11 cellular contexts compared by ENCODE assay signal in genomic region chr14:77681196-77682157, GRCh38. TPM values are rescaled to one million over a fixed set of nuclear protein-coding genes. Genes with fewer than 3 reads are reported as not detected.
DNase-seq lines count a peak whose midpoint lies in the region; ATAC-seq, FAIRE-seq and TF ChIP-seq lines count a peak whose summit lies in the region.
"Had no signal": no experiment of that assay in that cellular context is flagged by ENCODE, and none has a peak within 500 bp of the region (broad histone marks: within the 10 kb centered on the region; RNA-seq: fewer than 3 reads in every experiment).

No MANE protein-coding gene starts in this region.

- H3K4me1 ChIP-seq in A549 (peaks cover 20% of the 10 kb centered on the region), astrocyte (ENCODE audit: insufficient read depth, low read length) (peaks cover 10% of the 10 kb centered on the region), keratinocyte (ENCODE audit: control insufficient read depth, extremely low read depth, insufficient read depth, low read length) (peaks cover 10% of the 10 kb centered on the region)

- H3K36me3 ChIP-seq in astrocyte (ENCODE audit: insufficient read depth, low read length): peaks cover 6% of the 10 kb centered on the region
- no peaks in the 10 kb centered on the region for H3K36me3 ChIP-seq in keratinocyte (ENCODE audit: control insufficient read depth in 2 of 2, extremely low read depth in 1 of 2, insufficient read depth in 2 of 2, low read length in 2 of 2)

- H3K9me1 ChIP-seq in keratinocyte (ENCODE audit: control insufficient read depth, extremely low read depth, insufficient read depth, low read length): no peaks in the 10 kb centered on the region

- TF ChIP-seq RAD21 in A549 (conservative IDR thresholded peaks at IDR 0.05 in 1 of 2, IDR thresholded peaks at IDR 0.05 in 1 of 2): no peak

- ATAC-seq in A549 (no peak), GM21723 (IDR thresholded peaks at IDR 0.05; ENCODE audit: unreplicated experiment) (no peak)
- ATAC-seq: activated CD4-positive, CD25-positive, alpha-beta regulatory T cell treated with anti-CD3 and anti-CD28 coated beads, Interleukin-2, amount 50 U/mL, for 24 hours had no signal

- TF ChIP-seq EP300 in A549 (IDR thresholded peaks at IDR 0.05): no peak

- H3K27ac Mint-ChIP-seq in astrocyte (ENCODE audit: unreplicated experiment): no peak overlapping the region
- H3K27ac Mint-ChIP-seq in Calu3 (ENCODE audit: unreplicated experiment): no peak overlapping the region
- H3K27ac Mint-ChIP-seq in activated CD4-positive, alpha-beta T cell treated with anti-CD3 and anti-CD28 coated beads, Interleukin-2, amount 10 ng/mL, durations not matched to agents 7 days and 5 days: no peak overlapping the region
- no peak overlapping the region for H3K27ac Mint-ChIP-seq in activated CD4-positive, alpha-beta T cell treated with anti-CD3 and anti-CD28 coated beads, Interleukin-2, amount 10 ng/mL, durations not matched to agents 24 days and 14 days
- H3K27ac Mint-ChIP-seq: CD4-positive, alpha-beta T cell; endodermal cell had no signal

- H2AFZ ChIP-seq in astrocyte (ENCODE audit: low read depth, low read length) (no peak overlapping the region), keratinocyte (ENCODE audit: control insufficient read depth, low read length) (no peak overlapping the region)

- no peaks in the 10 kb centered on the region for H3K9me3 Mint-ChIP-seq in astrocyte (ENCODE audit: unreplicated experiment)
- no peaks in the 10 kb centered on the region for H3K9me3 Mint-ChIP-seq in Calu3 (ENCODE audit: low read depth, unreplicated experiment)
- no peaks in the 10 kb centered on the region for H3K9me3 Mint-ChIP-seq in activated CD4-positive, alpha-beta T cell treated with anti-CD3 and anti-CD28 coated beads, Interleukin-2, amount 10 ng/mL, durations not matched to agents 7 days and 5 days
- H3K9me3 Mint-ChIP-seq in activated CD4-positive, alpha-beta T cell treated with anti-CD3 and anti-CD28 coated beads, Interleukin-2, amount 10 ng/mL, durations not matched to agents 24 days and 14 days: no peaks in the 10 kb centered on the region
- H3K9me3 Mint-ChIP-seq: CD4-positive, alpha-beta T cell; endodermal cell had no signal

- no peaks in the 10 kb centered on the region for H3K27me3 ChIP-seq in astrocyte (ENCODE audit: insufficient read depth, low read length)
- H3K27me3 ChIP-seq in keratinocyte (ENCODE audit: control insufficient read depth, extremely low read depth, insufficient read depth, low read length): no peaks in the 10 kb centered on the region

- H3K27ac ChIP-seq in A549: no peak overlapping the region; a peak in 1 of 6 replicates
- H3K27ac ChIP-seq in astrocyte (ENCODE audit: low read depth, low read length): no peak overlapping the region
- no peak overlapping the region for H3K27ac ChIP-seq in keratinocyte (ENCODE audit: control insufficient read depth, insufficient read depth, low read length)

- H3K36me3 Mint-ChIP-seq in astrocyte (ENCODE audit: low read depth, unreplicated experiment): peaks cover 4% of the 10 kb centered on the region
- H3K36me3 Mint-ChIP-seq in Calu3 (ENCODE audit: insufficient read depth, unreplicated experiment): peaks cover 21% of the 10 kb centered on the region
- H3K36me3 Mint-ChIP-seq in activated CD4-positive, alpha-beta T cell treated with anti-CD3 and anti-CD28 coated beads, Interleukin-2, amount 10 ng/mL, durations not matched to agents 7 days and 5 days (ENCODE audit: low read depth): peaks cover 12% of the 10 kb centered on the region
- peaks cover 18% of the 10 kb centered on the region for H3K36me3 Mint-ChIP-seq in activated CD4-positive, alpha-beta T cell treated with anti-CD3 and anti-CD28 coated beads, Interleukin-2, amount 10 ng/mL, durations not matched to agents 24 days and 14 days (ENCODE audit: low read depth)

- TF ChIP-seq CTCF in A549 (IDR thresholded peaks at IDR 0.05) (no peak), astrocyte (IDR thresholded peaks at IDR 0.05; ENCODE audit: insufficient read depth, low read depth, low read length) (no peak), keratinocyte (optimal IDR thresholded peaks at IDR 0.05 in 1 of 3, IDR thresholded peaks at IDR 0.05 in 1 of 3, conservative IDR thresholded peaks at IDR 0.05 in 1 of 3; ENCODE audit: extremely low read depth in 1 of 3, insufficient read depth in 2 of 3, low read length in 3 of 3) (no peak), Calu3 (IDR thresholded peaks at IDR 0.05; ENCODE audit: unreplicated experiment) (no peak)

- H3K9me3 ChIP-seq in A549 (no peaks in the 10 kb centered on the region), astrocyte (ENCODE audit: insufficient read depth, low read depth, low read length) (no peaks in the 10 kb centered on the region), keratinocyte (ENCODE audit: control insufficient read depth, low read depth, low read length) (no peaks in the 10 kb centered on the region)

- 71% methylated on average over 7 of the region's 7 CpGs for WGBS in A549 (ENCODE audit: missing lambda C conversion rate)

- intact Hi-C loops in Calu3 (cut with micrococcal nuclease; ENCODE audit: unreplicated experiment): no loop called here
- intact Hi-C loops in activated CD4-positive, alpha-beta T cell treated with anti-CD3 and anti-CD28 coated beads, Interleukin-2, amount 10 ng/mL, durations not matched to agents 24 days and 14 days (cut with micrococcal nuclease): no loop called here

- H3K79me2 ChIP-seq in astrocyte (ENCODE audit: insufficient read depth, low read length) (no peaks in the 10 kb centered on the region), keratinocyte (ENCODE audit: control insufficient read depth, insufficient read depth, low read length) (no peaks in the 10 kb centered on the region)

- dilution Hi-C loops in keratinocyte (cut with MboI; ENCODE audit: extremely low pct_ligation_motif_present, low sequenced_read_pairs): no loop called here

- peak overlapping the region; percentile 34 for H3K4me2 ChIP-seq in A549
- peak overlapping the region; percentile 16 for H3K4me2 ChIP-seq in astrocyte (ENCODE audit: low read length)
- no peak overlapping the region for H3K4me2 ChIP-seq in keratinocyte (ENCODE audit: control insufficient read depth, extremely low read depth, insufficient read depth, low read depth, low read length)

- TF ChIP-seq POLR2A in A549 (IDR thresholded peaks at IDR 0.05; ENCODE audit: low read length): no peak

- POLR2A ChIA-PET in A549 (lab: Yijun Ruan, JAX): no interaction called here
- POLR2A ChIA-PET in activated CD4-positive, alpha-beta T cell treated with anti-CD3 and anti-CD28 coated beads, Interleukin-2, amount 10 ng/mL, durations not matched to agents 7 days and 5 days (lab: Charles Lee): no interaction called here

- no peak overlapping the region for H3K4me3 ChIP-seq in A549
- H3K4me3 ChIP-seq in astrocyte (ENCODE audit: insufficient read depth, low read depth, low read length): no peak overlapping the region
- H3K4me3 ChIP-seq in keratinocyte (ENCODE audit: control insufficient read depth in 2 of 3, extremely low read depth in 1 of 3, insufficient read depth in 2 of 3, low read depth in 1 of 3, low read length in 3 of 3): no peak overlapping the region

- peaks cover 11% of the 10 kb centered on the region for H3K4me1 Mint-ChIP-seq in astrocyte (ENCODE audit: low read depth, unreplicated experiment)
- peaks cover 27% of the 10 kb centered on the region for H3K4me1 Mint-ChIP-seq in Calu3 (ENCODE audit: low read depth, unreplicated experiment)
- H3K4me1 Mint-ChIP-seq in activated CD4-positive, alpha-beta T cell treated with anti-CD3 and anti-CD28 coated beads, Interleukin-2, amount 10 ng/mL, durations not matched to agents 7 days and 5 days: peaks cover 2% of the 10 kb centered on the region
- peaks cover 3% of the 10 kb centered on the region for H3K4me1 Mint-ChIP-seq in activated CD4-positive, alpha-beta T cell treated with anti-CD3 and anti-CD28 coated beads, Interleukin-2, amount 10 ng/mL, durations not matched to agents 24 days and 14 days
- H3K4me1 Mint-ChIP-seq: endodermal cell had no signal

- H3K27me3 Mint-ChIP-seq in astrocyte (ENCODE audit: low read depth, unreplicated experiment) (no peaks in the 10 kb centered on the region), Calu3 (ENCODE audit: unreplicated experiment) (no peaks in the 10 kb centered on the region)
- H3K27me3 Mint-ChIP-seq in activated CD4-positive, alpha-beta T cell treated with anti-CD3 and anti-CD28 coated beads, Interleukin-2, amount 10 ng/mL, durations not matched to agents 7 days and 5 days: no peaks in the 10 kb centered on the region
- H3K27me3 Mint-ChIP-seq in activated CD4-positive, alpha-beta T cell treated with anti-CD3 and anti-CD28 coated beads, Interleukin-2, amount 10 ng/mL, durations not matched to agents 24 days and 14 days: no peaks in the 10 kb centered on the region
- H3K27me3 Mint-ChIP-seq: CD4-positive, alpha-beta T cell had no signal

- CTCF ChIA-PET in A549 (lab: Yijun Ruan, JAX) (interaction anchor here (1.0 to 1.7 kb wide), 4 partner anchors 12 to 77 kb away, joined by 3 to 5 read pairs (median 4); no protein-coding TSS in a partner anchor), Calu3 (lab: Charles Lee) (interaction anchor here (0.6 to 0.7 kb wide), 3 partner anchors 37 to 108 kb away, joined by 3 to 7 read pairs (median 3); no protein-coding TSS in a partner anchor)
- CTCF ChIA-PET in activated CD4-positive, alpha-beta T cell treated with anti-CD3 and anti-CD28 coated beads, Interleukin-2, amount 10 ng/mL, durations not matched to agents 7 days and 5 days (lab: Charles Lee): interaction anchor here (0.6 kb wide), 2 partner anchors 99 to 284 kb away, joined by 3 to 4 read pairs; no protein-coding TSS in a partner anchor

- H4K20me1 ChIP-seq in astrocyte (ENCODE audit: insufficient read depth, low read length): peaks cover 12% of the 10 kb centered on the region
- H4K20me1 ChIP-seq in keratinocyte (ENCODE audit: control insufficient read depth, extremely low read depth, insufficient read depth, low read length): peaks cover 3% of the 10 kb centered on the region

- FAIRE-seq in A549 (lab: Jason Lieb, UNC) (no peak), astrocyte (lab: Jason Lieb, UNC) (no peak), keratinocyte (lab: Jason Lieb, UNC) (peak; percentile 39)

- no TSS peak for BruUV-seq in Calu3 (replicated peaks; lab: Mats Ljungman, UMichigan)

- H3K9ac ChIP-seq in astrocyte (ENCODE audit: low read length) (no peak overlapping the region), keratinocyte (ENCODE audit: control insufficient read depth, extremely low read depth, insufficient read depth, low read length) (no peak overlapping the region)

- peak in 1 of 2 experiments; percentile 17 for DNase-seq in A549 (ENCODE audit: low read depth in 1 of 2, low spot score in 1 of 2)
- peak; percentile 14 for DNase-seq in HT1080 (ENCODE audit: low read depth)
- peak; percentile 19 for DNase-seq in astrocyte (ENCODE audit: low read depth)
- DNase-seq in keratinocyte (ENCODE audit: low read depth, low spot score): no peak
- DNase-seq in Calu3: no peak
- no peak for DNase-seq in activated CD4-positive, alpha-beta T cell treated with anti-CD3 and anti-CD28 coated beads, Interleukin-2, amount 10 ng/mL, durations not matched to agents 7 days and 5 days
- no peak for DNase-seq in activated CD4-positive, alpha-beta T cell treated with anti-CD3 and anti-CD28 coated beads, Interleukin-2, amount 10 ng/mL, durations not matched to agents 24 days and 14 days
- DNase-seq: CD4-positive, alpha-beta T cell; endodermal cell had no signal

- H3K4me3 Mint-ChIP-seq in astrocyte (ENCODE audit: unreplicated experiment) (no peak overlapping the region), Calu3 (ENCODE audit: low read depth, unreplicated experiment) (no peak overlapping the region)
- no peak overlapping the region for H3K4me3 Mint-ChIP-seq in activated CD4-positive, alpha-beta T cell treated with anti-CD3 and anti-CD28 coated beads, Interleukin-2, amount 10 ng/mL, durations not matched to agents 7 days and 5 days
- no peak overlapping the region for H3K4me3 Mint-ChIP-seq in activated CD4-positive, alpha-beta T cell treated with anti-CD3 and anti-CD28 coated beads, Interleukin-2, amount 10 ng/mL, durations not matched to agents 24 days and 14 days
- H3K4me3 Mint-ChIP-seq: CD4-positive, alpha-beta T cell; endodermal cell had no signal

RNA-seq across cellular contexts. Expression of gene ALKBH1, which starts 26.3 kb away (rescaled TPM):
- polyA plus RNA-seq in A549 (2011; rRNA removed): 24.1 and 24.5 TPM in 2 replicates
- 11.1 and 12.5 TPM in 2 replicates for polyA plus RNA-seq in A549 (2012; cell fraction: cytosol; rRNA removed)
- 7.8 and 9.7 TPM in 2 replicates for polyA plus RNA-seq in A549 (2012; cell fraction: nucleus; rRNA removed)
- 10.9 to 11.9 TPM (median 11.4 TPM) in 3 replicates for polyA plus RNA-seq in A549 (2017; fragmentation: RNase III; extraction: RNeasy Plus Mini Kit Qiagen cat#74134 plus additional on column Dnase treatment)
- polyA minus RNA-seq in A549 (2011; rRNA and poly(A)+ RNA removed): 20.5 and 22.2 TPM in 2 replicates
- 19.3 and 20.3 TPM in 2 replicates for total RNA-seq in HT1080 (2014; rRNA removed; shearing (Covaris generic))
- 16.3 and 18.6 TPM in 2 replicates for polyA plus RNA-seq in HT1080 (2015; cell fraction: cytosol; rRNA removed)
- polyA plus RNA-seq in HT1080 (2015; cell fraction: nucleus; rRNA removed): 15.7 and 16.0 TPM in 2 replicates
- total RNA-seq in astrocyte: 13.2 and 15.2 TPM in 2 replicates
- 11.2 to 13.0 TPM (median 11.8 TPM) in 3 replicates for polyA plus RNA-seq in keratinocyte
- 6.9 TPM for polyA plus RNA-seq in keratinocyte (2011; ENCODE audit: low read depth)
- 8.1 and 14.0 TPM in 2 replicates for polyA plus RNA-seq in keratinocyte (2011; cell fraction: cytosol; rRNA removed)
- polyA plus RNA-seq in keratinocyte (2011; cell fraction: nucleus; rRNA removed): 14.4 and 15.0 TPM in 2 replicates
- 7.8 and 11.1 TPM in 2 replicates for polyA plus RNA-seq in keratinocyte (2012; ENCODE audit: low replicate concordance)
- polyA minus RNA-seq in keratinocyte: 7.9 to 12.0 TPM (median 10.5 TPM) in 3 replicates
- 9.0 TPM for polyA minus RNA-seq in keratinocyte (2011; cell fraction: cytosol; rRNA and poly(A)+ RNA removed)
- 5.9 and 11.5 TPM in 2 replicates for polyA minus RNA-seq in keratinocyte (2011; cell fraction: nucleus; rRNA and poly(A)+ RNA removed)
- total RNA-seq in Calu3 (2022): 12.8 and 16.7 TPM in 2 replicates
- total RNA-seq in activated CD4-positive, alpha-beta T cell treated with anti-CD3 and anti-CD28 coated beads, Interleukin-2, amount 10 ng/mL, durations not matched to agents 7 days and 5 days: 10 to 100 TPM; 12.5 to 13.3 TPM
- 17.9 and 19.2 TPM in 2 replicates for total RNA-seq in activated CD4-positive, alpha-beta T cell treated with anti-CD3 and anti-CD28 coated beads, Interleukin-2, amount 10 ng/mL, durations not matched to agents 24 days and 14 days

RNA-seq across cellular contexts. Expression of gene SLIRP, which starts 26.4 kb away (rescaled TPM):
- polyA plus RNA-seq in A549 (2011; rRNA removed) (419 and 623 TPM in 2 replicates), A549 (2017; fragmentation: RNase III; extraction: RNeasy Plus Mini Kit Qiagen cat#74134 plus additional on column Dnase treatment) (470 to 545 TPM (median 492 TPM) in 3 replicates), keratinocyte (195 to 361 TPM (median 238 TPM) in 3 replicates)
- 358 and 492 TPM in 2 replicates for polyA plus RNA-seq in A549 (2012; cell fraction: cytosol; rRNA removed)
- 106 and 197 TPM in 2 replicates for polyA plus RNA-seq in A549 (2012; cell fraction: nucleus; rRNA removed)
- 44.1 and 63.1 TPM in 2 replicates for polyA minus RNA-seq in A549 (2011; rRNA and poly(A)+ RNA removed)
- total RNA-seq in HT1080 (2014; rRNA removed; shearing (Covaris generic)): 403 and 593 TPM in 2 replicates
- 762 and 818 TPM in 2 replicates for polyA plus RNA-seq in HT1080 (2015; cell fraction: cytosol; rRNA removed)
- 233 and 309 TPM in 2 replicates for polyA plus RNA-seq in HT1080 (2015; cell fraction: nucleus; rRNA removed)
- total RNA-seq in astrocyte (189 and 200 TPM in 2 replicates), Calu3 (2022) (137 and 166 TPM in 2 replicates)
- 99.7 TPM for polyA plus RNA-seq in keratinocyte (2011; ENCODE audit: low read depth)
- polyA plus RNA-seq in keratinocyte (2011; cell fraction: cytosol; rRNA removed): 240 and 274 TPM in 2 replicates
- polyA plus RNA-seq in keratinocyte (2011; cell fraction: nucleus; rRNA removed): 81.0 and 128 TPM in 2 replicates
- 217 and 320 TPM in 2 replicates for polyA plus RNA-seq in keratinocyte (2012; ENCODE audit: low replicate concordance)
- 27.8 to 120 TPM (median 80.1 TPM) in 3 replicates for polyA minus RNA-seq in keratinocyte
- polyA minus RNA-seq in keratinocyte (2011; cell fraction: cytosol; rRNA and poly(A)+ RNA removed): 25.3 TPM
- polyA minus RNA-seq in keratinocyte (2011; cell fraction: nucleus; rRNA and poly(A)+ RNA removed): 8.7 and 17.4 TPM in 2 replicates
- 10 to 100 TPM; 61.9 to 73.6 TPM for total RNA-seq in activated CD4-positive, alpha-beta T cell treated with anti-CD3 and anti-CD28 coated beads, Interleukin-2, amount 10 ng/mL, durations not matched to agents 7 days and 5 days
- total RNA-seq in activated CD4-positive, alpha-beta T cell treated with anti-CD3 and anti-CD28 coated beads, Interleukin-2, amount 10 ng/mL, durations not matched to agents 24 days and 14 days: 184 and 190 TPM in 2 replicates

Comparison
In these comparisons a context has a peak if more than half of its experiments do, and no peak if none do; other contexts are left out.
1. DNase-seq: peak in HT1080 (single experiment) and astrocyte (single experiment); none in keratinocyte (single experiment), Calu3 (single experiment), activated CD4-positive, alpha-beta T cell treated with anti-CD3 and anti-CD28 coated beads, Interleukin-2, amount 10 ng/mL, durations not matched to agents 7 days and 5 days (single experiment) and activated CD4-positive, alpha-beta T cell treated with anti-CD3 and anti-CD28 coated beads, Interleukin-2, amount 10 ng/mL, durations not matched to agents 24 days and 14 days (single experiment).